Comparison of ENCODE assay signal across 28 cellular contexts in the genomic region with DNA sequence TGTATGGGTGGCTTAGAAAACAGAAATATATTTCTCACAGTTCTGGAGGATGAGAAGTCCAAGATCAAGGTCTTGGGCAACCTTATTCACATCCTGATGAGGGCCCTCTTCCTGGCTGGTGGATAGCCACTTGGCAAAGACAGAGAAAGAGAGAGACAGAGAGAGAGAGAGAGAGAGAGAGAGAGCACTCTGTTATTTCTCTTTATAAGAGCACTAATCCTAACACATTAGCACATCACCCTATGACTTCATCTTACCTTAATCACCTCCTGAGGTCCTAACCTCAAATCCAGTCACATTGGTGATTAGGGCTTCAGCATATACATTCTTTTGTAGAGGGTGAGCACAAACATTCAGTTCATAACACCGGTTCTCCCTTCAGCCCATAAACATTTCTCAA.
A peak's percentile ranks its signal among the peaks of the same experiment; 100 is the strongest.
DNase-seq lines count a peak whose midpoint lies in the region; ATAC-seq and TF ChIP-seq lines count a peak whose summit lies in the region.
"Had no signal": no experiment of that assay in that cellular context is flagged by ENCODE, and none has a peak within 500 bp of the region (broad histone marks: within the 10 kb centered on the region; RNA-seq: fewer than 3 reads in every experiment).

No MANE protein-coding gene starts in this region.

- H3K79me2 ChIP-seq in mammary epithelial cell (ENCODE audit: insufficient read depth, low read length): no peaks in the 10 kb centered on the region
- H3K79me2 ChIP-seq: parathyroid adenoma had no signal

- in situ Hi-C loops in mammary epithelial cell (cut with MboI; ENCODE audit: low sequenced_read_pairs in 2 of 2): no loop called here

- ATAC-seq in omental fat pad (ENCODE audit: low FRiP score) (no peak), left ventricle myocardium superior (no peak), HG02870 (IDR thresholded peaks at IDR 0.05; ENCODE audit: unreplicated experiment) (no peak), WTC11 (no peak)
- ATAC-seq: activated CD8-positive, alpha-beta memory T cell treated with anti-CD3 and anti-CD28 coated beads, Interleukin-2, amount 10 ng/mL, durations not matched to agents 7 days and 5 days; natural killer cell had no signal

- H3K27ac Mint-ChIP-seq in WTC11: no peak overlapping the region
- H3K27ac Mint-ChIP-seq: activated CD8-positive, alpha-beta memory T cell treated with anti-CD3 and anti-CD28 coated beads, Interleukin-2, amount 10 ng/mL, durations not matched to agents 7 days and 5 days; immature natural killer cell; natural killer cell had no signal

- no peaks in the 10 kb centered on the region for H3K36me3 ChIP-seq in MG63
- no peaks in the 10 kb centered on the region for H3K36me3 ChIP-seq in mammary epithelial cell (ENCODE audit: insufficient read depth, low read length)
- H3K36me3 ChIP-seq: left ventricle myocardium inferior, Peyer's patch, sigmoid colon, stomach, tibial artery, WERI-Rb-1 had no signal

- H3K9ac ChIP-seq in mammary epithelial cell (ENCODE audit: insufficient read depth, low read length): no peak overlapping the region
- H3K9ac ChIP-seq: parathyroid adenoma, SK-N-SH had no signal

- DNase-seq in Daoy (ENCODE audit: low read depth) (peak; percentile 48), MG63 (peak; percentile 9), mammary epithelial cell (peak; percentile 67), kidney tubule cell (ENCODE audit: low spot score) (peak; percentile 78), omental fat pad (ENCODE audit: low spot score) (no peak), left ventricle myocardium superior (no peak), WTC11 (ENCODE audit: low spot score) (no peak)
- DNase-seq: activated CD4-positive, alpha-beta T cell treated with anti-CD3 and anti-CD28 coated beads, Interleukin-2, amount 50 U/mL, for 1 hour; activated CD8-positive, alpha-beta memory T cell treated with anti-CD3 and anti-CD28 coated beads, Interleukin-2, amount 10 ng/mL, durations not matched to agents 7 days and 5 days; activated naive CD4-positive, alpha-beta T cell treated with anti-CD3 and anti-CD28 coated beads, Interleukin-2, amount 50 U/mL, for 16 hours; aorta; dermis blood vessel endothelial cell; immature natural killer cell; left ventricle myocardium inferior; natural killer cell; NCI-H1436; NCI-H2107; NCI-H510A; Peyer's patch; sigmoid colon; SK-N-SH; stomach; tibial artery; WERI-Rb-1 had no signal

- dilution Hi-C loops in mammary epithelial cell (cut with HindIII; ENCODE audit: low sequenced_read_pairs): no loop called here

- intact Hi-C loops in mammary epithelial cell (cut with micrococcal nuclease) (loop anchor here (2.0 to 10.0 kb wide), 2 partner anchors 46 to 520 kb away; no protein-coding TSS in a partner anchor), left ventricle myocardium superior (cut with micrococcal nuclease) (no loop called here)

- H3K4me3 ChIP-seq in MG63 (no peak overlapping the region), mammary epithelial cell (replicated peaks in 1 of 3; ENCODE audit: insufficient read depth in 1 of 3, low read depth in 2 of 3, low read length in 3 of 3) (no peak overlapping the region)
- H3K4me3 ChIP-seq: left ventricle myocardium inferior, Peyer's patch, sigmoid colon, stomach, tibial artery had no signal

- H3K27me3 ChIP-seq in MG63 (no peaks in the 10 kb centered on the region), mammary epithelial cell (ENCODE audit: insufficient read depth, low read length) (no peaks in the 10 kb centered on the region)
- H3K27me3 ChIP-seq: Peyer's patch, sigmoid colon, stomach, tibial artery had no signal

- no peak overlapping the region for H3K4me3 Mint-ChIP-seq in WTC11
- H3K4me3 Mint-ChIP-seq: activated CD8-positive, alpha-beta memory T cell treated with anti-CD3 and anti-CD28 coated beads, Interleukin-2, amount 10 ng/mL, durations not matched to agents 7 days and 5 days; central memory CD8-positive, alpha-beta T cell; immature natural killer cell; natural killer cell had no signal

- no peaks in the 10 kb centered on the region for H3K27me3 Mint-ChIP-seq in WTC11 (ENCODE audit: low read depth)
- H3K27me3 Mint-ChIP-seq: activated CD8-positive, alpha-beta memory T cell treated with anti-CD3 and anti-CD28 coated beads, Interleukin-2, amount 10 ng/mL, durations not matched to agents 7 days and 5 days; central memory CD8-positive, alpha-beta T cell had no signal

- H3K36me3 Mint-ChIP-seq in WTC11: no peaks in the 10 kb centered on the region; the same call in 1 of the 2 replicates
- H3K36me3 Mint-ChIP-seq: activated CD8-positive, alpha-beta memory T cell treated with anti-CD3 and anti-CD28 coated beads, Interleukin-2, amount 10 ng/mL, durations not matched to agents 7 days and 5 days; immature natural killer cell; natural killer cell had no signal

- H3K9me3 ChIP-seq in MG63 (peaks cover 4% of the 10 kb centered on the region; the same call in 1 of the 2 replicates), mammary epithelial cell (replicated peaks; ENCODE audit: insufficient read depth, low read length) (no peaks in the 10 kb centered on the region)
- H3K9me3 ChIP-seq: left ventricle myocardium inferior, Peyer's patch, sigmoid colon, SK-N-SH, stomach, tibial artery had no signal

- no TSS peak for BruUV-seq in mammary epithelial cell (replicated peaks; lab: Mats Ljungman, UMichigan)

- CTCF ChIA-PET in mammary epithelial cell (lab: Charles Lee; ENCODE audit: low non-redundant PET) (no interaction called here), WTC11 (lab: Charles Lee) (no interaction called here)

- H4K20me1 ChIP-seq in mammary epithelial cell (ENCODE audit: insufficient read depth, low read length): no peaks in the 10 kb centered on the region

- H3K9me3 Mint-ChIP-seq in WTC11: no peaks in the 10 kb centered on the region

- TF ChIP-seq CTCF in mammary epithelial cell (conservative IDR thresholded peaks at IDR 0.05 in 1 of 2, IDR thresholded peaks at IDR 0.05 in 1 of 2; ENCODE audit: extremely low read depth in 1 of 2, insufficient read depth in 1 of 2, low read depth in 1 of 2, low read length in 2 of 2) (no peak), omental fat pad (IDR thresholded peaks at IDR 0.05) (no peak), WTC11 (IDR thresholded peaks at IDR 0.05) (no peak)

- peaks cover 63% of the 10 kb centered on the region for H3K4me1 Mint-ChIP-seq in WTC11
- H3K4me1 Mint-ChIP-seq: activated CD8-positive, alpha-beta memory T cell treated with anti-CD3 and anti-CD28 coated beads, Interleukin-2, amount 10 ng/mL, durations not matched to agents 7 days and 5 days; central memory CD8-positive, alpha-beta T cell; immature natural killer cell; natural killer cell had no signal

- H3K4me2 ChIP-seq in mammary epithelial cell (ENCODE audit: insufficient read depth, low read depth, low read length): no peak overlapping the region

- WGBS in mammary epithelial cell (ENCODE audit: low coverage, missing lambda C conversion rate): 82% methylated on average over 1 of the region's 1 CpG

- H3K4me1 ChIP-seq in mammary epithelial cell (ENCODE audit: insufficient read depth, low read length): peaks cover 20% of the 10 kb centered on the region
- H3K4me1 ChIP-seq: parathyroid adenoma, tibial artery had no signal

- H2AFZ ChIP-seq in mammary epithelial cell (ENCODE audit: low read depth, low read length): no peak overlapping the region
- H2AFZ ChIP-seq: parathyroid adenoma had no signal

- H3K27ac ChIP-seq in mammary epithelial cell (ENCODE audit: insufficient read depth, low read depth, low read length): peak overlapping the region; percentile 48
- H3K27ac ChIP-seq: C4-2B, left ventricle myocardium inferior, parathyroid adenoma, Peyer's patch, sigmoid colon, stomach, tibial artery, WERI-Rb-1 had no signal

- POLR2A ChIA-PET in WTC11 (lab: Charles Lee): no interaction called here

TF ChIP-seq in WTC11, 78 proteins besides CTCF, POLR2A, EP300 and RAD21:
- no peak for TF ChIP-seq NR1H2 (CRISPR knock-in tag; IDR thresholded peaks at IDR 0.05)

Comparison
In these comparisons a context has a peak if more than half of its experiments do, and no peak if none do; other contexts are left out.
1. DNase-seq: peak in Daoy (single experiment), MG63 (single experiment), mammary epithelial cell (single experiment) and kidney tubule cell (single experiment); none in omental fat pad (single experiment), left ventricle myocardium superior (single experiment) and WTC11 (single experiment).